ENCODE assay signal across 1 cellular context in the genomic region with DNA sequence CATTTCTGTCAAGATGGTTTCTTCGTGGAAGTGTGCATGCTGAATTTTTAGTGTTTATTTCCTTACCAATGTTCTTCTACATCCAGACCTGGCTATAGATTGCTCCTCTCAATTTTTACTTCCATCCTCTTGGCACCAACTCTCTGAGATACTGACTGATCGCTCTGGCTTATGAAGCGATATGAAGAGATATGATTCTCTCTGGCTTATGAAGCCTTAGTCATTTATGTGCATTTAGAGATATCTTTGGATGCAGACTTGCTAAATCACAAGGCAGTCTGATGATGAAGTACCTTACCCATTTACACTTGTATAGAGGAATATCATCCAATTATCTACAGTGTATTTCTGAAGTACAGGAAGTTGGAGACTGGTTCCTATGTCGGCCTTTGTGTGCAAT.
TF ChIP-seq lines count a peak whose summit lies in the region.

No MANE protein-coding gene starts in this region.

TF ChIP-seq in K562, 482 proteins besides CTCF, POLR2A, EP300 and RAD21 (continues in another document):
- TF ChIP-seq, protein P1, sequence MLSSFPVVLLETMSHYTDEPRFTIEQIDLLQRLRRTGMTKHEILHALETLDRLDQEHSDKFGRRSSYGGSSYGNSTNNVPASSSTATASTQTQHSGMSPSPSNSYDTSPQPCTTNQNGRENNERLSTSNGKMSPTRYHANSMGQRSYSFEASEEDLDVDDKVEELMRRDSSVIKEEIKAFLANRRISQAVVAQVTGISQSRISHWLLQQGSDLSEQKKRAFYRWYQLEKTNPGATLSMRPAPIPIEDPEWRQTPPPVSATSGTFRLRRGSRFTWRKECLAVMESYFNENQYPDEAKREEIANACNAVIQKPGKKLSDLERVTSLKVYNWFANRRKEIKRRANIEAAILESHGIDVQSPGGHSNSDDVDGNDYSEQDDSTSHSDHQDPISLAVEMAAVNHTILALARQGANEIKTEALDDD (IDR thresholded peaks at IDR 0.05), result 0 out of 2 replicates have a peak, but pooled peaks have one; percentile 10
- TF ChIP-seq, protein P2, sequence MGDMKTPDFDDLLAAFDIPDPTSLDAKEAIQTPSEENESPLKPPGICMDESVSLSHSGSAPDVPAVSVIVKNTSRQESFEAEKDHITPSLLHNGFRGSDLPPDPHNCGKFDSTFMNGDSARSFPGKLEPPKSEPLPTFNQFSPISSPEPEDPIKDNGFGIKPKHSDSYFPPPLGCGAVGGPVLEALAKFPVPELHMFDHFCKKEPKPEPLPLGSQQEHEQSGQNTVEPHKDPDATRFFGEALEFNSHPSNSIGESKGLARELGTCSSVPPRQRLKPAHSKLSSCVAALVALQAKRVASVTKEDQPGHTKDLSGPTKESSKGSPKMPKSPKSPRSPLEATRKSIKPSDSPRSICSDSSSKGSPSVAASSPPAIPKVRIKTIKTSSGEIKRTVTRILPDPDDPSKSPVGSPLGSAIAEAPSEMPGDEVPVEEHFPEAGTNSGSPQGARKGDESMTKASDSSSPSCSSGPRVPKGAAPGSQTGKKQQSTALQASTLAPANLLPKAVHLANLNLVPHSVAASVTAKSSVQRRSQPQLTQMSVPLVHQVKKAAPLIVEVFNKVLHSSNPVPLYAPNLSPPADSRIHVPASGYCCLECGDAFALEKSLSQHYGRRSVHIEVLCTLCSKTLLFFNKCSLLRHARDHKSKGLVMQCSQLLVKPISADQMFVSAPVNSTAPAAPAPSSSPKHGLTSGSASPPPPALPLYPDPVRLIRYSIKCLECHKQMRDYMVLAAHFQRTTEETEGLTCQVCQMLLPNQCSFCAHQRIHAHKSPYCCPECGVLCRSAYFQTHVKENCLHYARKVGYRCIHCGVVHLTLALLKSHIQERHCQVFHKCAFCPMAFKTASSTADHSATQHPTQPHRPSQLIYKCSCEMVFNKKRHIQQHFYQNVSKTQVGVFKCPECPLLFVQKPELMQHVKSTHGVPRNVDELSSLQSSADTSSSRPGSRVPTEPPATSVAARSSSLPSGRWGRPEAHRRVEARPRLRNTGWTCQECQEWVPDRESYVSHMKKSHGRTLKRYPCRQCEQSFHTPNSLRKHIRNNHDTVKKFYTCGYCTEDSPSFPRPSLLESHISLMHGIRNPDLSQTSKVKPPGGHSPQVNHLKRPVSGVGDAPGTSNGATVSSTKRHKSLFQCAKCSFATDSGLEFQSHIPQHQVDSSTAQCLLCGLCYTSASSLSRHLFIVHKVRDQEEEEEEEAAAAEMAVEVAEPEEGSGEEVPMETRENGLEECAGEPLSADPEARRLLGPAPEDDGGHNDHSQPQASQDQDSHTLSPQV (IDR thresholded peaks at IDR 0.05), result 0 out of 2 replicates have a peak, but pooled peaks have one; percentile 15
- TF ChIP-seq, protein P3, sequence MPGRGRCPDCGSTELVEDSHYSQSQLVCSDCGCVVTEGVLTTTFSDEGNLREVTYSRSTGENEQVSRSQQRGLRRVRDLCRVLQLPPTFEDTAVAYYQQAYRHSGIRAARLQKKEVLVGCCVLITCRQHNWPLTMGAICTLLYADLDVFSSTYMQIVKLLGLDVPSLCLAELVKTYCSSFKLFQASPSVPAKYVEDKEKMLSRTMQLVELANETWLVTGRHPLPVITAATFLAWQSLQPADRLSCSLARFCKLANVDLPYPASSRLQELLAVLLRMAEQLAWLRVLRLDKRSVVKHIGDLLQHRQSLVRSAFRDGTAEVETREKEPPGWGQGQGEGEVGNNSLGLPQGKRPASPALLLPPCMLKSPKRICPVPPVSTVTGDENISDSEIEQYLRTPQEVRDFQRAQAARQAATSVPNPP (IDR thresholded peaks at IDR 0.05; ENCODE audit: borderline replicate concordance, insufficient read depth, insufficient read length), result no peak
- TF ChIP-seq MAFG (tag; conservative IDR thresholded peaks at IDR 0.05) (peak; percentile 19; the same call in 1 of the 2 replicates), CTBP1 (IDR thresholded peaks at IDR 0.05; ENCODE audit: borderline replicate concordance) (0 out of 2 replicates have a peak, but pooled peaks have one; percentile 17), CBFA2T2 (conservative IDR thresholded peaks at IDR 0.05) (0 out of 2 replicates have a peak, but pooled peaks have one; percentile 22), DPF2 (IDR thresholded peaks at IDR 0.05) (peak; percentile 68), HNRNPLL (IDR thresholded peaks at IDR 0.05; ENCODE audit: low read depth, low read length, poor library complexity, severe bottlenecking) (no peak), TCF3 (CRISPR knock-in tag; IDR thresholded peaks at IDR 0.05) (peak; percentile 45; the same call in 1 of the 2 replicates), TEAD4 (IDR thresholded peaks at IDR 0.05; ENCODE audit: low read length) (0 out of 2 replicates have a peak, but pooled peaks have one; percentile 29), TEAD4 (CRISPR knock-in tag; IDR thresholded peaks at IDR 0.05; ENCODE audit: borderline replicate concordance) (no peak), MYBL2 (IDR thresholded peaks at IDR 0.05; ENCODE audit: low read depth) (no peak), MYBL2 (CRISPR knock-in tag; IDR thresholded peaks at IDR 0.05; ENCODE audit: borderline replicate concordance) (no peak), ZNF507 (tag; conservative IDR thresholded peaks at IDR 0.05) (no peak), ATF7 (IDR thresholded peaks at IDR 0.05) (no peak), CBFA2T3 (IDR thresholded peaks at IDR 0.05) (peak; percentile 70), TGIF2 (CRISPR knock-in tag; IDR thresholded peaks at IDR 0.05) (no peak), PURB (CRISPR knock-in tag; IDR thresholded peaks at IDR 0.05; ENCODE audit: low read depth) (no peak), RCOR1 (IDR thresholded peaks at IDR 0.05; ENCODE audit: borderline replicate concordance in 1 of 2, low read depth in 2 of 2, low read length in 2 of 2) (peak in 1 of 2 experiments; percentile 58; a peak in 1 of 4 replicates), ZNF561 (CRISPR knock-in tag; conservative IDR thresholded peaks at IDR 0.05) (no peak), ZNF3 (CRISPR knock-in tag; IDR thresholded peaks at IDR 0.05) (no peak), SREBF1 (IDR thresholded peaks at IDR 0.05; ENCODE audit: borderline replicate concordance, low read depth, low read length) (no peak), NFE2 (IDR thresholded peaks at IDR 0.05; ENCODE audit: low read depth) (0 out of 2 replicates have a peak, but pooled peaks have one; percentile 17), FOSL1 (tag; conservative IDR thresholded peaks at IDR 0.05) (peak; percentile 66), SMARCA4 (IDR thresholded peaks at IDR 0.05) (peak; percentile 52; the same call in 1 of the 2 replicates), BRCA1 (IDR thresholded peaks at IDR 0.05) (no peak), BRCA1 (CRISPR knock-in tag; IDR thresholded peaks at IDR 0.05) (no peak), ZNF224 (CRISPR knock-in tag; IDR thresholded peaks at IDR 0.05) (no peak), JUND (IDR thresholded peaks at IDR 0.05; ENCODE audit: borderline replicate concordance, low read depth, low read length) (no peak), JUND (tag; IDR thresholded peaks at IDR 0.05; ENCODE audit: borderline replicate concordance, low read depth, low read length) (peak; percentile 31; the same call in 1 of the 3 replicates)
- TF ChIP-seq, protein P4, sequence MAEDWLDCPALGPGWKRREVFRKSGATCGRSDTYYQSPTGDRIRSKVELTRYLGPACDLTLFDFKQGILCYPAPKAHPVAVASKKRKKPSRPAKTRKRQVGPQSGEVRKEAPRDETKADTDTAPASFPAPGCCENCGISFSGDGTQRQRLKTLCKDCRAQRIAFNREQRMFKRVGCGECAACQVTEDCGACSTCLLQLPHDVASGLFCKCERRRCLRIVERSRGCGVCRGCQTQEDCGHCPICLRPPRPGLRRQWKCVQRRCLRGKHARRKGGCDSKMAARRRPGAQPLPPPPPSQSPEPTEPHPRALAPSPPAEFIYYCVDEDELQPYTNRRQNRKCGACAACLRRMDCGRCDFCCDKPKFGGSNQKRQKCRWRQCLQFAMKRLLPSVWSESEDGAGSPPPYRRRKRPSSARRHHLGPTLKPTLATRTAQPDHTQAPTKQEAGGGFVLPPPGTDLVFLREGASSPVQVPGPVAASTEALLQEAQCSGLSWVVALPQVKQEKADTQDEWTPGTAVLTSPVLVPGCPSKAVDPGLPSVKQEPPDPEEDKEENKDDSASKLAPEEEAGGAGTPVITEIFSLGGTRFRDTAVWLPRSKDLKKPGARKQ (CRISPR knock-in tag; IDR thresholded peaks at IDR 0.05), result no peak
- TF ChIP-seq, protein P5, sequence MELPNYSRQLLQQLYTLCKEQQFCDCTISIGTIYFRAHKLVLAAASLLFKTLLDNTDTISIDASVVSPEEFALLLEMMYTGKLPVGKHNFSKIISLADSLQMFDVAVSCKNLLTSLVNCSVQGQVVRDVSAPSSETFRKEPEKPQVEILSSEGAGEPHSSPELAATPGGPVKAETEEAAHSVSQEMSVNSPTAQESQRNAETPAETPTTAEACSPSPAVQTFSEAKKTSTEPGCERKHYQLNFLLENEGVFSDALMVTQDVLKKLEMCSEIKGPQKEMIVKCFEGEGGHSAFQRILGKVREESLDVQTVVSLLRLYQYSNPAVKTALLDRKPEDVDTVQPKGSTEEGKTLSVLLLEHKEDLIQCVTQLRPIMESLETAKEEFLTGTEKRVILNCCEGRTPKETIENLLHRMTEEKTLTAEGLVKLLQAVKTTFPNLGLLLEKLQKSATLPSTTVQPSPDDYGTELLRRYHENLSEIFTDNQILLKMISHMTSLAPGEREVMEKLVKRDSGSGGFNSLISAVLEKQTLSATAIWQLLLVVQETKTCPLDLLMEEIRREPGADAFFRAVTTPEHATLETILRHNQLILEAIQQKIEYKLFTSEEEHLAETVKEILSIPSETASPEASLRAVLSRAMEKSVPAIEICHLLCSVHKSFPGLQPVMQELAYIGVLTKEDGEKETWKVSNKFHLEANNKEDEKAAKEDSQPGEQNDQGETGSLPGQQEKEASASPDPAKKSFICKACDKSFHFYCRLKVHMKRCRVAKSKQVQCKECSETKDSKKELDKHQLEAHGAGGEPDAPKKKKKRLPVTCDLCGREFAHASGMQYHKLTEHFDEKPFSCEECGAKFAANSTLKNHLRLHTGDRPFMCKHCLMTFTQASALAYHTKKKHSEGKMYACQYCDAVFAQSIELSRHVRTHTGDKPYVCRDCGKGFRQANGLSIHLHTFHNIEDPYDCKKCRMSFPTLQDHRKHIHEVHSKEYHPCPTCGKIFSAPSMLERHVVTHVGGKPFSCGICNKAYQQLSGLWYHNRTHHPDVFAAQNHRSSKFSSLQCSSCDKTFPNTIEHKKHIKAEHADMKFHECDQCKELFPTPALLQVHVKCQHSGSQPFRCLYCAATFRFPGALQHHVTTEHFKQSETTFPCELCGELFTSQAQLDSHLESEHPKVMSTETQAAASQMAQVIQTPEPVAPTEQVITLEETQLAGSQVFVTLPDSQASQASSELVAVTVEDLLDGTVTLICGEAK (IDR thresholded peaks at IDR 0.05), result no peak
- TF ChIP-seq, protein P5 (CRISPR knock-in tag; IDR thresholded peaks at IDR 0.05), result no peak
- TF ChIP-seq, protein P6, sequence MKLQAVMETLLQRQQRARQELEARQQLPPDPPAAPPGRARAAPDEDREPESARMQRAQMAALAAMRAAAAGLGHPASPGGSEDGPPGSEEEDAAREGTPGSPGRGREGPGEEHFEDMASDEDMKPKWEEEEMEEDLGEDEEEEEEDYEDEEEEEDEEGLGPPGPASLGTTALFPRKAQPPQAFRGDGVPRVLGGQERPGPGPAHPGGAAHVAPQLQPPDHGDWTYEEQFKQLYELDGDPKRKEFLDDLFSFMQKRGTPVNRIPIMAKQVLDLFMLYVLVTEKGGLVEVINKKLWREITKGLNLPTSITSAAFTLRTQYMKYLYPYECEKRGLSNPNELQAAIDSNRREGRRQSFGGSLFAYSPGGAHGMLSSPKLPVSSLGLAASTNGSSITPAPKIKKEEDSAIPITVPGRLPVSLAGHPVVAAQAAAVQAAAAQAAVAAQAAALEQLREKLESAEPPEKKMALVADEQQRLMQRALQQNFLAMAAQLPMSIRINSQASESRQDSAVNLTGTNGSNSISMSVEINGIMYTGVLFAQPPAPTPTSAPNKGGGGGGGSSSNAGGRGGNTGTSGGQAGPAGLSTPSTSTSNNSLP (IDR thresholded peaks at IDR 0.05; ENCODE audit: borderline replicate concordance, low read depth, low read length), result peak; percentile 49; the same call in 1 of the 2 replicates
- TF ChIP-seq, protein P7, sequence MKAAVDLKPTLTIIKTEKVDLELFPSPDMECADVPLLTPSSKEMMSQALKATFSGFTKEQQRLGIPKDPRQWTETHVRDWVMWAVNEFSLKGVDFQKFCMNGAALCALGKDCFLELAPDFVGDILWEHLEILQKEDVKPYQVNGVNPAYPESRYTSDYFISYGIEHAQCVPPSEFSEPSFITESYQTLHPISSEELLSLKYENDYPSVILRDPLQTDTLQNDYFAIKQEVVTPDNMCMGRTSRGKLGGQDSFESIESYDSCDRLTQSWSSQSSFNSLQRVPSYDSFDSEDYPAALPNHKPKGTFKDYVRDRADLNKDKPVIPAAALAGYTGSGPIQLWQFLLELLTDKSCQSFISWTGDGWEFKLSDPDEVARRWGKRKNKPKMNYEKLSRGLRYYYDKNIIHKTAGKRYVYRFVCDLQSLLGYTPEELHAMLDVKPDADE (conservative IDR thresholded peaks at IDR 0.05; ENCODE audit: control insufficient read depth, low read depth, low read length), result no peak
- TF ChIP-seq, protein P8, sequence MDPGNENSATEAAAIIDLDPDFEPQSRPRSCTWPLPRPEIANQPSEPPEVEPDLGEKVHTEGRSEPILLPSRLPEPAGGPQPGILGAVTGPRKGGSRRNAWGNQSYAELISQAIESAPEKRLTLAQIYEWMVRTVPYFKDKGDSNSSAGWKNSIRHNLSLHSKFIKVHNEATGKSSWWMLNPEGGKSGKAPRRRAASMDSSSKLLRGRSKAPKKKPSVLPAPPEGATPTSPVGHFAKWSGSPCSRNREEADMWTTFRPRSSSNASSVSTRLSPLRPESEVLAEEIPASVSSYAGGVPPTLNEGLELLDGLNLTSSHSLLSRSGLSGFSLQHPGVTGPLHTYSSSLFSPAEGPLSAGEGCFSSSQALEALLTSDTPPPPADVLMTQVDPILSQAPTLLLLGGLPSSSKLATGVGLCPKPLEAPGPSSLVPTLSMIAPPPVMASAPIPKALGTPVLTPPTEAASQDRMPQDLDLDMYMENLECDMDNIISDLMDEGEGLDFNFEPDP (CRISPR knock-in tag; IDR thresholded peaks at IDR 0.05), result no peak
